8 cellular contexts compared by ENCODE assay signal in the genomic region with DNA sequence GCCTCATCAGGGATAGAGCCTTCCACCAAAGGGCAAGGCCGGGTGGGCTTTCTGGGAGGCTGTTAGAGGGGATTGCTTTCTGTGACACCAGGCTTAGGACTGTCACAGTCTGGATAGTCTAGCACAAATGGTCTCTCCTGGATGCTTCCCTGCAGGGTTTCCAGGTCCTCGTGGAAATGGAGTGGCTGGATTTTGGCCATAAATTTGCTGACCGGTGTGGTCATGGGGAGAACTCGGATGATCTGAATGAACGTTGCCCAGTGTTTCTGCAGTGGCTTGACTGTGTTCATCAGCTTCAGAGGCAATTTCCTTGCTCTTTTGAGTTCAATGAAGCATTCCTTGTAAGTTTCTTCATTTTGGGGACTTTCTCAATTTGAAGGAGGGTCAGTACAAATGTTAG.
"Had no signal": no experiment of that assay in that cellular context is flagged by ENCODE, and none has a peak within 500 bp of the region (broad histone marks: within the 10 kb centered on the region; RNA-seq: fewer than 3 reads in every experiment).

No MANE protein-coding gene starts in this region.

- H3K4me3 ChIP-seq: GM23338, K562 had no signal

- ATAC-seq: GM23338, HCT116, HepG2, K562 had no signal

- H3K27ac Mint-ChIP-seq: GM23338 had no signal

- H3K27ac ChIP-seq: HL-60 had no signal

- H3K4me3 Mint-ChIP-seq: GM23338, H9, HFFc6 had no signal

- DNase-seq: H9, HFFc6, KG1 had no signal
